28 cellular contexts compared by ENCODE assay signal in genomic region chr6:145899915-145900569, GRCh38.
"Had no signal": no experiment of that assay in that cellular context is flagged by ENCODE, and none has a peak within 500 bp of the region (broad histone marks: within the 10 kb centered on the region; RNA-seq: fewer than 3 reads in every experiment).

No MANE protein-coding gene starts in this region.

- H3K4me3 ChIP-seq: coronary artery, dorsolateral prefrontal cortex, esophagus muscularis mucosa had no signal

- ATAC-seq: activated T-cell treated with anti-CD3 and anti-CD28 coated beads, Interleukin-2, amount 50 U/mL, for 72 hours; WTC11 had no signal

- DNase-seq: activated CD4-positive, alpha-beta memory T cell treated with anti-CD3 and anti-CD28 coated beads, Interleukin-2, amount 10 ng/mL, durations not matched to agents 7 days and 5 days; activated CD4-positive, alpha-beta T cell treated with anti-CD3 and anti-CD28 coated beads for 1 hour; activated CD4-positive, alpha-beta T cell treated with anti-CD3 and anti-CD28 coated beads for 4 hours; activated CD4-positive, alpha-beta T cell treated with anti-CD3 and anti-CD28 coated beads, Interleukin-2, amount 10 ng/mL, durations not matched to agents 7 days and 5 days; activated CD4-positive, alpha-beta T cell treated with anti-CD3 and anti-CD28 coated beads, Interleukin-2, amount 50 U/mL, for 4 hours; activated CD8-positive, alpha-beta memory T cell treated with anti-CD3 and anti-CD28 coated beads, Interleukin-2, amount 50 U/mL, for 48 hours; activated gamma-delta T cell treated with Interleukin-2 at 50 U/mL for 16 hours; activated naive CD4-positive, alpha-beta T cell treated with anti-CD3 and anti-CD28 coated beads, Interleukin-2, amount 50 U/mL, for 16 hours; activated naive CD4-positive, alpha-beta T cell treated with Interleukin-2 at 50 U/mL for 16 hours; activated T-cell treated with anti-CD3 and anti-CD28 coated beads for 4 hours; activated T-cell treated with anti-CD3 and anti-CD28 coated beads, Interleukin-2, amount 50 U/mL, for 24 hours; activated T-cell treated with anti-CD3 and anti-CD28 coated beads, Interleukin-2, amount 50 U/mL, for 72 hours; amniotic stem cell; anterior cingulate cortex; brain microvascular endothelial cell; dorsolateral prefrontal cortex; effector memory CD4-positive, alpha-beta T cell; endodermal cell; foreskin melanocyte; head of caudate nucleus; T-helper 2 cell had no signal

- H3K27ac ChIP-seq: brain microvascular endothelial cell, coronary artery, dorsolateral prefrontal cortex, esophagus muscularis mucosa, VCaP had no signal

- H3K27me3 ChIP-seq: brain microvascular endothelial cell, dorsolateral prefrontal cortex, esophagus muscularis mucosa had no signal

- H3K27me3 Mint-ChIP-seq: activated CD4-positive, alpha-beta memory T cell treated with anti-CD3 and anti-CD28 coated beads, Interleukin-2, amount 10 ng/mL, durations not matched to agents 7 days and 5 days; activated CD4-positive, alpha-beta T cell treated with anti-CD3 and anti-CD28 coated beads, Interleukin-2, amount 10 ng/mL, durations not matched to agents 7 days and 5 days; activated naive CD8-positive, alpha-beta T cell; activated T-cell treated with anti-CD3 and anti-CD28 coated beads, Interleukin-2, amount 50 U/mL, for 24 hours; central memory CD8-positive, alpha-beta T cell; dendritic cell treated with granulocyte-macrophage colony-stimulating factor and Interleukin-4, amounts not matched to agents 40 ng/mL and 50 ng/mL, for 4 days had no signal

- H3K36me3 ChIP-seq: brain microvascular endothelial cell had no signal

- H3K4me3 Mint-ChIP-seq: activated CD4-positive, alpha-beta memory T cell treated with anti-CD3 and anti-CD28 coated beads, Interleukin-2, amount 10 ng/mL, durations not matched to agents 7 days and 5 days; activated CD4-positive, alpha-beta T cell treated with anti-CD3 and anti-CD28 coated beads, Interleukin-2, amount 10 ng/mL, durations not matched to agents 7 days and 5 days; activated naive CD8-positive, alpha-beta T cell; activated T-cell treated with anti-CD3 and anti-CD28 coated beads, Interleukin-2, amount 50 U/mL, for 24 hours; activated T-cell treated with anti-CD3 and anti-CD28 coated beads, Interleukin-2, amount 50 U/mL, for 72 hours; central memory CD8-positive, alpha-beta T cell; dendritic cell treated with granulocyte-macrophage colony-stimulating factor and Interleukin-4, amounts not matched to agents 40 ng/mL and 50 ng/mL, for 4 days; endodermal cell; WTC11 had no signal

- H3K27ac Mint-ChIP-seq: activated CD4-positive, alpha-beta memory T cell treated with anti-CD3 and anti-CD28 coated beads, Interleukin-2, amount 10 ng/mL, durations not matched to agents 7 days and 5 days; activated CD4-positive, alpha-beta T cell treated with anti-CD3 and anti-CD28 coated beads, Interleukin-2, amount 10 ng/mL, durations not matched to agents 7 days and 5 days; activated naive CD8-positive, alpha-beta T cell; activated T-cell treated with anti-CD3 and anti-CD28 coated beads, Interleukin-2, amount 50 U/mL, for 24 hours; activated T-cell treated with anti-CD3 and anti-CD28 coated beads, Interleukin-2, amount 50 U/mL, for 72 hours; dendritic cell treated with granulocyte-macrophage colony-stimulating factor and Interleukin-4, amounts not matched to agents 40 ng/mL and 50 ng/mL, for 4 days; endodermal cell; WTC11 had no signal

- H3K4me1 Mint-ChIP-seq: endodermal cell, WTC11 had no signal
